Comparison of ENCODE assay signal across 11 cellular contexts in genomic region chr2:171924170-171924942, GRCh38. TPM values are rescaled to one million over a fixed set of nuclear protein-coding genes. Genes with fewer than 3 reads are reported as not detected.
DNase-seq lines count a peak whose midpoint lies in the region; ATAC-seq and TF ChIP-seq lines count a peak whose summit lies in the region.
"Had no signal": no experiment of that assay in that cellular context is flagged by ENCODE, and none has a peak within 500 bp of the region (broad histone marks: within the 10 kb centered on the region; RNA-seq: fewer than 3 reads in every experiment).

No MANE protein-coding gene starts in this region.

- H3F3A ChIP-seq in PC-3 (ENCODE audit: low read length, unreplicated experiment), result no peaks in the 10 kb centered on the region

- H3K36me3 ChIP-seq in PC-3 (ENCODE audit: low read depth, low read length), result peaks cover 15% of the 10 kb centered on the region
- peaks cover 0 to 32% of the 10 kb centered on the region in 2 donors for H3K36me3 ChIP-seq in psoas muscle (ENCODE audit: insufficient read depth in 1 of 2, low read depth in 1 of 2)

- H3K9me2 ChIP-seq in PC-3 (replicated peaks; ENCODE audit: low read length), result no peaks in the 10 kb centered on the region

- H3K27ac ChIP-seq in PC-3 (ENCODE audit: low read length) (no peak overlapping the region), psoas muscle (peak overlapping the region; percentile 97)

- H3K36me3 Mint-ChIP-seq in activated T-cell treated with anti-CD3 and anti-CD28 coated beads, Interleukin-2, amount 50 U/mL, for 24 hours (ENCODE audit: low read depth), result peaks cover 67% of the 10 kb centered on the region
- peaks cover 52% of the 10 kb centered on the region for H3K36me3 Mint-ChIP-seq in dendritic cell treated with granulocyte-macrophage colony-stimulating factor and Interleukin-4, amounts not matched to agents 40 ng/mL and 50 ng/mL, for 4 days (ENCODE audit: low read depth)

- H3K9me3 Mint-ChIP-seq in activated T-cell treated with anti-CD3 and anti-CD28 coated beads, Interleukin-2, amount 50 U/mL, for 24 hours, result no peaks in the 10 kb centered on the region
- H3K9me3 Mint-ChIP-seq in dendritic cell treated with granulocyte-macrophage colony-stimulating factor and Interleukin-4, amounts not matched to agents 40 ng/mL and 50 ng/mL, for 4 days, result no peaks in the 10 kb centered on the region

- peak overlapping the region; percentile 95 for H3K4me3 Mint-ChIP-seq in activated T-cell treated with anti-CD3 and anti-CD28 coated beads, Interleukin-2, amount 50 U/mL, for 24 hours
- no peak overlapping the region for H3K4me3 Mint-ChIP-seq in dendritic cell treated with granulocyte-macrophage colony-stimulating factor and Interleukin-4, amounts not matched to agents 40 ng/mL and 50 ng/mL, for 4 days

- H3K79me2 ChIP-seq in PC-3 (ENCODE audit: low read length), result peaks cover 67% of the 10 kb centered on the region

- DNase-seq in activated T-cell treated with anti-CD3 and anti-CD28 coated beads, Interleukin-2, amount 50 U/mL, for 24 hours, result no peak
- DNase-seq in activated T-cell treated with anti-CD3 and anti-CD28 coated beads for 4 hours, result no peak
- DNase-seq in PC-3, result no peak
- DNase-seq in psoas muscle, result no peak
- DNase-seq in hippocampal formation (lab: John Stamatoyannopoulos, UW), result no peak
- no peak for DNase-seq in anterior cingulate cortex (lab: John Stamatoyannopoulos, UW)
- DNase-seq: activated CD8-positive, alpha-beta memory T cell treated with anti-CD3 and anti-CD28 coated beads, Interleukin-2, amount 50 U/mL, for 4 hours; dorsolateral prefrontal cortex had no signal

- TF ChIP-seq CTCF in PC-3 (conservative IDR thresholded peaks at IDR 0.05; ENCODE audit: low read depth, low read length) (no peak), psoas muscle (IDR thresholded peaks at IDR 0.05) (no peak)

- H4K20me1 ChIP-seq in PC-3 (ENCODE audit: low read length), result no peaks in the 10 kb centered on the region

- no peak overlapping the region for H2AFZ ChIP-seq in PC-3 (ENCODE audit: low read length)
- H2AFZ ChIP-seq: parathyroid adenoma had no signal

- no TSS peak for BruUV-seq in PC-3 (replicated peaks; lab: Mats Ljungman, UMichigan)

- CTCF ChIA-PET in PC-3 (lab: Charles Lee), result no interaction called here

- H3K9me3 ChIP-seq in PC-3 (ENCODE audit: low read length), result no peaks in the 10 kb centered on the region
- H3K9me3 ChIP-seq in psoas muscle, result no peaks in the 10 kb centered on the region

- ATAC-seq in PC-3 (no peak), psoas muscle (no peak), GM18907 (IDR thresholded peaks at IDR 0.05; ENCODE audit: unreplicated experiment) (no peak)

- peak overlapping the region; percentile 86 for H3K4me2 ChIP-seq in PC-3 (ENCODE audit: low read length)

- H3K4me1 ChIP-seq in PC-3 (ENCODE audit: insufficient read depth, low read length) (peaks cover 19% of the 10 kb centered on the region), psoas muscle (peaks cover 26% of the 10 kb centered on the region)

- peaks cover 55% of the 10 kb centered on the region for H3K4me1 Mint-ChIP-seq in activated T-cell treated with anti-CD3 and anti-CD28 coated beads, Interleukin-2, amount 50 U/mL, for 24 hours (ENCODE audit: low read depth)
- peaks cover 29% of the 10 kb centered on the region for H3K4me1 Mint-ChIP-seq in dendritic cell treated with granulocyte-macrophage colony-stimulating factor and Interleukin-4, amounts not matched to agents 40 ng/mL and 50 ng/mL, for 4 days (ENCODE audit: low read depth)

- H3K4me3 ChIP-seq in PC-3 (ENCODE audit: low read length) (peak overlapping the region; percentile 86), psoas muscle (peak overlapping the region; percentile 95)

- WGBS in psoas muscle, 3 donors, result 93 to 95% (median 95%) methylated on average over 17 of the region's 17 CpGs

- intact Hi-C loops in PC-3 (cut with micrococcal nuclease), result loop anchor here (5.0 kb wide), 2 partner anchors 112 to 217 kb away; no protein-coding TSS in a partner anchor
- intact Hi-C loops in dendritic cell treated with granulocyte-macrophage colony-stimulating factor and Interleukin-4, amounts not matched to agents 40 ng/mL and 50 ng/mL, for 4 days (cut with micrococcal nuclease), result no loop called here
- intact Hi-C loops in psoas muscle (cut with DNase I), result loop anchor here in 1 of 2 donors (10.0 kb wide), 1 partner anchor 180 kb away; the partner anchor contains the start of gene DLX2

- peak overlapping the region; percentile 58 for H3K27ac Mint-ChIP-seq in activated T-cell treated with anti-CD3 and anti-CD28 coated beads, Interleukin-2, amount 50 U/mL, for 24 hours
- peak overlapping the region; percentile 98 for H3K27ac Mint-ChIP-seq in dendritic cell treated with granulocyte-macrophage colony-stimulating factor and Interleukin-4, amounts not matched to agents 40 ng/mL and 50 ng/mL, for 4 days

- POLR2A ChIA-PET in PC-3 (lab: Charles Lee; ENCODE audit: unreplicated experiment), result no interaction called here

- no peaks in the 10 kb centered on the region for H3K27me3 ChIP-seq in PC-3 (ENCODE audit: low read length)
- H3K27me3 ChIP-seq in psoas muscle (ENCODE audit: insufficient read depth in 3 of 3, low read length in 2 of 3), result no peaks in the 10 kb centered on the region
- H3K27me3 ChIP-seq: dorsolateral prefrontal cortex had no signal

- no peaks in the 10 kb centered on the region for H3K27me3 Mint-ChIP-seq in activated T-cell treated with anti-CD3 and anti-CD28 coated beads, Interleukin-2, amount 50 U/mL, for 24 hours
- no peaks in the 10 kb centered on the region for H3K27me3 Mint-ChIP-seq in dendritic cell treated with granulocyte-macrophage colony-stimulating factor and Interleukin-4, amounts not matched to agents 40 ng/mL and 50 ng/mL, for 4 days

- H3K9ac ChIP-seq in PC-3 (ENCODE audit: low read length), result peak overlapping the region; percentile 91; the same call in 1 of the 2 replicates
- H3K9ac ChIP-seq: parathyroid adenoma had no signal

RNA-seq across cellular contexts. Expression of gene HAT1, which starts 2.1 kb away (rescaled TPM):
- total RNA-seq in PC-3 (2014; rRNA removed) (58.7 and 76.8 TPM in 2 replicates), psoas muscle (10 to 100 TPM; 31.8 to 66.5 (median 44.5) TPM)
- polyA plus RNA-seq in psoas muscle, result 10 to 100 TPM; 54.7 to 94.6 (median 60.9) TPM

RNA-seq across cellular contexts. Expression of gene SLC25A12, which starts 30.3 kb away (rescaled TPM):
- total RNA-seq in PC-3 (2014; rRNA removed) (18.4 and 21.4 TPM in 2 replicates), psoas muscle (10 to 100 TPM; 59.9 to 83.6 (median 70.3) TPM)
- 10 to 100 TPM; 19.1 to 66.5 (median 46.3) TPM for polyA plus RNA-seq in psoas muscle
